Comparison of ENCODE assay signal across 11 cellular contexts in the genomic region with DNA sequence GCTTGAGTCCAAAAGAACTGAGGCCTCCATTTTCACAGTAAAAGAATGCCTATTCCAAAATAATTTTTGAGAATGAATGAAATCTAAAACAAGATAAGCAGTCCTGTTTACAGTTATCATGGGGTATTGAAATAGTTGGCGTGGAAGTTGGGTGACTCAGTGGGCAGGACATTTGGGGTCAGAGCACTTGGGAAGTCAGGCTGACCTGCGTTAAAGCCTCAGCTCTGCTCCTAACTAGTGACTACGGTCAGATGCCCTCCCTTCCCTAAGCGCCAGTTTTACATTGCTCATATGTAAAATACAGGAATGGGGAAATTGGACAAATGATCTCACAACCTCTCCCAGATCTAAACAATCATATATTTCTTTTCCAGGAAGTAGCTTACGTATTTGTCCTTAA. TPM values are rescaled to one million over a fixed set of nuclear protein-coding genes. Genes with fewer than 3 reads are reported as not detected.
A peak's percentile ranks its signal among the peaks of the same experiment; 100 is the strongest.
DNase-seq lines count a peak whose midpoint lies in the region; ATAC-seq and TF ChIP-seq lines count a peak whose summit lies in the region.
"Had no signal": no experiment of that assay in that cellular context is flagged by ENCODE, and none has a peak within 500 bp of the region (broad histone marks: within the 10 kb centered on the region; RNA-seq: fewer than 3 reads in every experiment).

No MANE protein-coding gene starts in this region.

- no peaks in the 10 kb centered on the region for H3K36me3 Mint-ChIP-seq in nephron progenitor cell (ENCODE audit: low read depth)

- intact Hi-C loops in heart left ventricle (cut with DNase I) (loop anchor here in 8 of 10 donors (1.0 to 10.0 kb wide), 9 partner anchors 60 to 895 kb away; no protein-coding TSS in a partner anchor), cardiac septum (cut with DNase I) (loop anchor here (2.0 to 10.0 kb wide), 2 partner anchors 113 to 123 kb away; no protein-coding TSS in a partner anchor), colonic mucosa (cut with DNase I) (loop anchor here (2.0 to 10.0 kb wide), 3 partner anchors 77 to 123 kb away; no protein-coding TSS in a partner anchor), lower lobe of right lung (cut with DNase I) (no loop called here), uterus (cut with DNase I; ENCODE audit: low total_unique reads) (no loop called here)

- no peak for TF ChIP-seq POLR2A in heart left ventricle (IDR thresholded peaks at IDR 0.05)
- peak in 1 of 2 donors; percentile 5 for TF ChIP-seq POLR2A in uterus (IDR thresholded peaks at IDR 0.05)

- H3K36me3 ChIP-seq in heart left ventricle (no peaks in the 10 kb centered on the region), colonic mucosa (no peaks in the 10 kb centered on the region), lower lobe of right lung (no peaks in the 10 kb centered on the region), uterus (no peaks in the 10 kb centered on the region)

- DNase-seq in heart left ventricle (no peak), cardiac septum (ENCODE audit: low spot score) (no peak), colonic mucosa (no peak), lower lobe of right lung (no peak), uterus (peak; percentile 42 to 58), cortex of kidney (lab: John Stamatoyannopoulos, UW) (no peak), NCI-H345 (lab: John Stamatoyannopoulos, UW) (no peak), nephron progenitor cell (no peak)
- DNase-seq: caudate nucleus, nucleus accumbens had no signal

- H3K27me3 ChIP-seq in heart left ventricle = no peaks in the 10 kb centered on the region
- H3K27me3 ChIP-seq in colonic mucosa = no peaks in the 10 kb centered on the region
- no peaks in the 10 kb centered on the region for H3K27me3 ChIP-seq in lower lobe of right lung (ENCODE audit: low read depth)
- no peaks in the 10 kb centered on the region for H3K27me3 ChIP-seq in uterus

- ATAC-seq in heart left ventricle (peak in 1 of 4 donors; percentile 47), lower lobe of right lung (peak in 1 of 2 donors; percentile 9)

- H3K27me3 Mint-ChIP-seq in nephron progenitor cell (ENCODE audit: low read depth, poor library complexity) = peaks cover 48% of the 10 kb centered on the region

- peaks cover 16% of the 10 kb centered on the region for H3K4me1 Mint-ChIP-seq in nephron progenitor cell

- no peak for TF ChIP-seq CTCF in heart left ventricle (IDR thresholded peaks at IDR 0.05)
- TF ChIP-seq CTCF in colonic mucosa (IDR thresholded peaks at IDR 0.05) = no peak
- no peak for TF ChIP-seq CTCF in lower lobe of right lung (IDR thresholded peaks at IDR 0.05)
- no peak for TF ChIP-seq CTCF in uterus (IDR thresholded peaks at IDR 0.05)
- no peak for TF ChIP-seq CTCF in nephron progenitor cell (IDR thresholded peaks at IDR 0.05)

- H3K9me3 Mint-ChIP-seq in nephron progenitor cell = no peaks in the 10 kb centered on the region
- H3K9me3 Mint-ChIP-seq: T-helper 1 cell treated with Interleukin-12 subunit alpha and Interleukin-12 subunit beta and Interleukin-4 antibody, amounts not matched to agents 30 μg/mL and 1 μg/mL, for 36 hours had no signal

- H3K4me3 ChIP-seq in heart left ventricle (no peak overlapping the region), colonic mucosa (no peak overlapping the region), lower lobe of right lung (no peak overlapping the region), uterus (no peak overlapping the region)

- WGBS in heart left ventricle, 4 donors = 54 to 75% (median 67%) methylated on average over 5 of the region's 5 CpGs

- H3K4me1 ChIP-seq in heart left ventricle (peaks cover 0 to 31% (median 5%) of the 10 kb centered on the region in 12 donors), colonic mucosa (no peaks in the 10 kb centered on the region), lower lobe of right lung (peaks cover 32% of the 10 kb centered on the region), uterus (no peaks in the 10 kb centered on the region)

- H3K9me3 ChIP-seq in heart left ventricle (no peaks in the 10 kb centered on the region), colonic mucosa (no peaks in the 10 kb centered on the region), lower lobe of right lung (no peaks in the 10 kb centered on the region), uterus (no peaks in the 10 kb centered on the region)

- no peak overlapping the region for H3K27ac Mint-ChIP-seq in nephron progenitor cell
- H3K27ac Mint-ChIP-seq: T-helper 1 cell treated with Interleukin-12 subunit alpha and Interleukin-12 subunit beta and Interleukin-4 antibody, amounts not matched to agents 30 μg/mL and 1 μg/mL, for 36 hours had no signal

- H3K9ac ChIP-seq in colonic mucosa (ENCODE audit: low read depth in 2 of 2, low read length in 2 of 2) = no peak overlapping the region

- H3K27ac ChIP-seq in heart left ventricle (peak overlapping the region in 7 of 12 donors; percentile 17 to 60 (median 34)), colonic mucosa (peak overlapping the region; percentile 34), lower lobe of right lung (peak overlapping the region; percentile 70), uterus (peak overlapping the region; percentile 34 to 60)

- H3K4me3 Mint-ChIP-seq in nephron progenitor cell = no peak overlapping the region
- H3K4me3 Mint-ChIP-seq: T-helper 1 cell treated with Interleukin-12 subunit alpha and Interleukin-12 subunit beta and Interleukin-4 antibody, amounts not matched to agents 30 μg/mL and 1 μg/mL, for 36 hours had no signal

RNA-seq across cellular contexts. Expression of gene PAPSS2, which starts 2.3 kb away (rescaled TPM):
- total RNA-seq in heart left ventricle = 10 to 100 TPM in 3 of 9 donors, 1 to 10 TPM in 6; 3.1 to 32.6 (median 9.0) TPM
- polyA plus RNA-seq in heart left ventricle = 1 to 10 TPM; 1.9 to 5.8 TPM
- 4.6 TPM for total RNA-seq in cardiac septum
- total RNA-seq in colonic mucosa = 100 to 1,000 TPM; 279 to 310 TPM
- total RNA-seq in lower lobe of right lung = 137 TPM
- total RNA-seq in uterus = 10 to 100 TPM; 16.2 to 30.2 (median 22.9) TPM

Comparison
In these comparisons a context has a peak if more than half of its experiments do, and no peak if none do; other contexts are left out.
1. DNase-seq: peak in uterus (2 of 2); none in heart left ventricle (0 of 5), cardiac septum (single experiment), colonic mucosa (single experiment), lower lobe of right lung (single experiment), cortex of kidney (single experiment), NCI-H345 (single experiment) and nephron progenitor cell (single experiment).
2. intact Hi-C loops: an anchor here in heart left ventricle (1.0 to 10.0 kb wide), cardiac septum (2.0 to 10.0 kb wide) and colonic mucosa (2.0 to 10.0 kb wide); none called in lower lobe of right lung and uterus.
3. Peak in every context shown above with its lines, with median percentiles within 50 percentile points of each other: H3K27ac ChIP-seq.